Comparison of ENCODE assay signal across 24 cellular contexts in genomic region chr5:121019112-121019511, GRCh38.
DNase-seq lines count a peak whose midpoint lies in the region; ATAC-seq and TF ChIP-seq lines count a peak whose summit lies in the region.
"Had no signal": no experiment of that assay in that cellular context is flagged by ENCODE, and none has a peak within 500 bp of the region (broad histone marks: within the 10 kb centered on the region; RNA-seq: fewer than 3 reads in every experiment).

No MANE protein-coding gene starts in this region.

- TF ChIP-seq CTCF in RWPE1 (conservative IDR thresholded peaks at IDR 0.05; ENCODE audit: low read depth) (no peak), epithelial cell of esophagus (IDR thresholded peaks at IDR 0.05; ENCODE audit: insufficient read depth, low read depth, low read length, missing control alignments) (no peak), upper lobe of left lung (IDR thresholded peaks at IDR 0.05) (no peak)

- no peaks in the 10 kb centered on the region for H3K4me1 ChIP-seq in upper lobe of left lung
- H3K4me1 ChIP-seq: A549; BLaER1 treated with 17β-estradiol and CSF1 and Interleukin-3, amounts not matched to agents 10 nM and 100 nM; SJSA1 had no signal

- DNase-seq in Daoy (ENCODE audit: low read depth) (peak; percentile 4), RWPE1 (ENCODE audit: low spot score) (peak; percentile 7), epithelial cell of esophagus (ENCODE audit: low read depth) (peak; percentile 31), upper lobe of left lung (no peak)
- DNase-seq: AML-193; CD4-positive, alpha-beta T cell; MG63; NCI-H1092 treated with DMSO at 0.1 percent for 48 hours; NCI-H1436; NCI-H187 treated with DMSO at 0.1 percent for 48 hours; NCI-H446; NCI-H524 treated with DMSO at 0.1 percent for 48 hours; NCI-H774; NK-92 treated with Interleukin-12 subunit alpha and Interleukin-12 subunit beta, amount 100 ng/mL, for 24 hours; PC-3; Right ventricle myocardium superior had no signal

- H3K27ac ChIP-seq in RWPE1, result no peak overlapping the region
- H3K27ac ChIP-seq in upper lobe of left lung, result no peak overlapping the region
- H3K27ac ChIP-seq: A549; BLaER1 treated with 17β-estradiol and CSF1 and Interleukin-3, amounts not matched to agents 10 nM and 100 nM; HL-60; SJSA1 had no signal

- ATAC-seq in HG03097 (IDR thresholded peaks at IDR 0.05; ENCODE audit: low FRiP score, unreplicated experiment) (peak; percentile 67), GM18511 (IDR thresholded peaks at IDR 0.05; ENCODE audit: unreplicated experiment) (no peak), GM18858 (IDR thresholded peaks at IDR 0.05; ENCODE audit: unreplicated experiment) (no peak), upper lobe of left lung (ENCODE audit: low FRiP score in 2 of 2) (no peak)
- ATAC-seq: A549, HCT116, PC-3 had no signal

- no peak for TF ChIP-seq EP300 in upper lobe of left lung (IDR thresholded peaks at IDR 0.05)

- H3K36me3 ChIP-seq in upper lobe of left lung, result no peaks in the 10 kb centered on the region
- H3K36me3 ChIP-seq: BLaER1 treated with 17β-estradiol and CSF1 and Interleukin-3, amounts not matched to agents 10 nM and 100 nM; MG63; SJSA1 had no signal

- CTCF ChIA-PET in RWPE1 (lab: Yijun Ruan, JAX), result no interaction called here

- H3K27me3 ChIP-seq in upper lobe of left lung, result no peaks in the 10 kb centered on the region
- H3K27me3 ChIP-seq: BLaER1 treated with 17β-estradiol and CSF1 and Interleukin-3, amounts not matched to agents 10 nM and 100 nM; MG63; SJSA1 had no signal

- H3K4me3 ChIP-seq in epithelial cell of esophagus (ENCODE audit: low read length) (no peak overlapping the region), upper lobe of left lung (no peak overlapping the region)
- H3K4me3 ChIP-seq: A549; BLaER1 treated with 17β-estradiol and CSF1 and Interleukin-3, amounts not matched to agents 10 nM and 100 nM; MG63; SJSA1 had no signal

- H3K9me3 ChIP-seq in upper lobe of left lung, result no peaks in the 10 kb centered on the region
- H3K9me3 ChIP-seq: A549; BLaER1 treated with 17β-estradiol and CSF1 and Interleukin-3, amounts not matched to agents 10 nM and 100 nM; MG63; SJSA1 had no signal

- POLR2A ChIA-PET in RWPE1 (lab: Yijun Ruan, JAX; ENCODE audit: low non-redundant PET), result no interaction called here

- no peak for TF ChIP-seq POLR2A in upper lobe of left lung (IDR thresholded peaks at IDR 0.05)

Comparison
In these comparisons a context has a peak if more than half of its experiments do, and no peak if none do; other contexts are left out.
1. DNase-seq: peak in Daoy (single experiment), RWPE1 (single experiment) and epithelial cell of esophagus (single experiment); none in upper lobe of left lung (0 of 2).